In genomic region chr20:7930386-7930785, GRCh38 we compare ENCODE assay signal across 15 cellular contexts. TPM values are rescaled to one million over a fixed set of nuclear protein-coding genes. Genes with fewer than 3 reads are reported as not detected.
"Had no signal": no experiment of that assay in that cellular context is flagged by ENCODE, and none has a peak within 500 bp of the region (broad histone marks: within the 10 kb centered on the region; RNA-seq: fewer than 3 reads in every experiment).

No MANE protein-coding gene starts in this region.

- DNase-seq: activated effector memory CD4-positive, alpha-beta T cell treated with Interleukin-2 at 50 U/mL for 16 hours; caudate nucleus; effector CD8-positive, alpha-beta T cell; hippocampal formation; kidney glomerular epithelial cell; stimulated activated CD4-positive, alpha-beta T cell treated with anti-CD3 and anti-CD28 coated beads, Interleukin-4, amount 100 ng/mL, for 1 hour; stimulated activated CD8-positive, alpha-beta memory T cell treated with anti-CD3 and anti-CD28 coated beads, Interleukin-4, amount 100 ng/mL, for 48 hours; stimulated activated naive CD8-positive, alpha-beta T cell treated with anti-CD3 and anti-CD28 coated beads, Interleukin-15, Interleukin-2, amounts not matched to agents 100 U/mL and 50 U/mL, for 24 hours; upper lobe of left lung had no signal

- H3K4me1 ChIP-seq: suprapubic skin, upper lobe of left lung had no signal

- H3K27me3 ChIP-seq: suprapubic skin, upper lobe of left lung had no signal

- H3K36me3 ChIP-seq: suprapubic skin, upper lobe of left lung had no signal

- H3K27ac ChIP-seq: coronary artery, epithelial cell of prostate, suprapubic skin, upper lobe of left lung had no signal

- ATAC-seq: activated CD4-positive, CD25-positive, alpha-beta regulatory T cell treated with anti-CD3 and anti-CD28 coated beads, Interleukin-2, amount 50 U/mL, for 24 hours; stimulated activated naive CD8-positive, alpha-beta T cell treated with anti-CD3 and anti-CD28 coated beads, Interleukin-15, Interleukin-2, amounts not matched to agents 100 U/mL and 50 U/mL, for 24 hours had no signal

- H3K9me3 ChIP-seq: suprapubic skin, upper lobe of left lung had no signal

- H3K4me3 ChIP-seq: coronary artery, suprapubic skin, upper lobe of left lung had no signal

RNA-seq across cellular contexts. Expression of gene HAO1, which starts 9.9 kb away (rescaled TPM):
- total RNA-seq: lower leg skin, osteocyte had no signal
